ENCODE assay signal across 1 cellular context in genomic region chr17:12640364-12640763, GRCh38.
TF ChIP-seq lines count a peak whose summit lies in the region.

No MANE protein-coding gene starts in this region.

TF ChIP-seq in GM12878, 131 proteins besides CTCF, POLR2A, EP300 and RAD21 (continued from another document):
- TF ChIP-seq, protein P1, sequence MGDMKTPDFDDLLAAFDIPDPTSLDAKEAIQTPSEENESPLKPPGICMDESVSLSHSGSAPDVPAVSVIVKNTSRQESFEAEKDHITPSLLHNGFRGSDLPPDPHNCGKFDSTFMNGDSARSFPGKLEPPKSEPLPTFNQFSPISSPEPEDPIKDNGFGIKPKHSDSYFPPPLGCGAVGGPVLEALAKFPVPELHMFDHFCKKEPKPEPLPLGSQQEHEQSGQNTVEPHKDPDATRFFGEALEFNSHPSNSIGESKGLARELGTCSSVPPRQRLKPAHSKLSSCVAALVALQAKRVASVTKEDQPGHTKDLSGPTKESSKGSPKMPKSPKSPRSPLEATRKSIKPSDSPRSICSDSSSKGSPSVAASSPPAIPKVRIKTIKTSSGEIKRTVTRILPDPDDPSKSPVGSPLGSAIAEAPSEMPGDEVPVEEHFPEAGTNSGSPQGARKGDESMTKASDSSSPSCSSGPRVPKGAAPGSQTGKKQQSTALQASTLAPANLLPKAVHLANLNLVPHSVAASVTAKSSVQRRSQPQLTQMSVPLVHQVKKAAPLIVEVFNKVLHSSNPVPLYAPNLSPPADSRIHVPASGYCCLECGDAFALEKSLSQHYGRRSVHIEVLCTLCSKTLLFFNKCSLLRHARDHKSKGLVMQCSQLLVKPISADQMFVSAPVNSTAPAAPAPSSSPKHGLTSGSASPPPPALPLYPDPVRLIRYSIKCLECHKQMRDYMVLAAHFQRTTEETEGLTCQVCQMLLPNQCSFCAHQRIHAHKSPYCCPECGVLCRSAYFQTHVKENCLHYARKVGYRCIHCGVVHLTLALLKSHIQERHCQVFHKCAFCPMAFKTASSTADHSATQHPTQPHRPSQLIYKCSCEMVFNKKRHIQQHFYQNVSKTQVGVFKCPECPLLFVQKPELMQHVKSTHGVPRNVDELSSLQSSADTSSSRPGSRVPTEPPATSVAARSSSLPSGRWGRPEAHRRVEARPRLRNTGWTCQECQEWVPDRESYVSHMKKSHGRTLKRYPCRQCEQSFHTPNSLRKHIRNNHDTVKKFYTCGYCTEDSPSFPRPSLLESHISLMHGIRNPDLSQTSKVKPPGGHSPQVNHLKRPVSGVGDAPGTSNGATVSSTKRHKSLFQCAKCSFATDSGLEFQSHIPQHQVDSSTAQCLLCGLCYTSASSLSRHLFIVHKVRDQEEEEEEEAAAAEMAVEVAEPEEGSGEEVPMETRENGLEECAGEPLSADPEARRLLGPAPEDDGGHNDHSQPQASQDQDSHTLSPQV (IDR thresholded peaks at IDR 0.05), result no peak
- TF ChIP-seq SPI1 (IDR thresholded peaks at IDR 0.05; ENCODE audit: borderline replicate concordance, insufficient read depth, low read depth, low read length) (peak; percentile 47; the same call in 1 of the 2 replicates), MYB (IDR thresholded peaks at IDR 0.05; ENCODE audit: borderline replicate concordance, low read depth, low read length) (no peak), RUNX3 (IDR thresholded peaks at IDR 0.05; ENCODE audit: low read length) (no peak), TCF3 (IDR thresholded peaks at IDR 0.05; ENCODE audit: borderline replicate concordance, insufficient read depth, low read depth, low read length) (no peak)
- TF ChIP-seq, protein P2, sequence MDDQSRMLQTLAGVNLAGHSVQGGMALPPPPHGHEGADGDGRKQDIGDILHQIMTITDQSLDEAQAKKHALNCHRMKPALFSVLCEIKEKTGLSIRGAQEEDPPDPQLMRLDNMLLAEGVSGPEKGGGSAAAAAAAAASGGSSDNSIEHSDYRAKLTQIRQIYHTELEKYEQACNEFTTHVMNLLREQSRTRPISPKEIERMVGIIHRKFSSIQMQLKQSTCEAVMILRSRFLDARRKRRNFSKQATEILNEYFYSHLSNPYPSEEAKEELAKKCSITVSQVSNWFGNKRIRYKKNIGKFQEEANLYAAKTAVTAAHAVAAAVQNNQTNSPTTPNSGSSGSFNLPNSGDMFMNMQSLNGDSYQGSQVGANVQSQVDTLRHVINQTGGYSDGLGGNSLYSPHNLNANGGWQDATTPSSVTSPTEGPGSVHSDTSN (IDR thresholded peaks at IDR 0.05; ENCODE audit: insufficient replicate concordance, low read depth, low read length), result no peak
